Comparison of ENCODE assay signal across 14 cellular contexts in the genomic region with DNA sequence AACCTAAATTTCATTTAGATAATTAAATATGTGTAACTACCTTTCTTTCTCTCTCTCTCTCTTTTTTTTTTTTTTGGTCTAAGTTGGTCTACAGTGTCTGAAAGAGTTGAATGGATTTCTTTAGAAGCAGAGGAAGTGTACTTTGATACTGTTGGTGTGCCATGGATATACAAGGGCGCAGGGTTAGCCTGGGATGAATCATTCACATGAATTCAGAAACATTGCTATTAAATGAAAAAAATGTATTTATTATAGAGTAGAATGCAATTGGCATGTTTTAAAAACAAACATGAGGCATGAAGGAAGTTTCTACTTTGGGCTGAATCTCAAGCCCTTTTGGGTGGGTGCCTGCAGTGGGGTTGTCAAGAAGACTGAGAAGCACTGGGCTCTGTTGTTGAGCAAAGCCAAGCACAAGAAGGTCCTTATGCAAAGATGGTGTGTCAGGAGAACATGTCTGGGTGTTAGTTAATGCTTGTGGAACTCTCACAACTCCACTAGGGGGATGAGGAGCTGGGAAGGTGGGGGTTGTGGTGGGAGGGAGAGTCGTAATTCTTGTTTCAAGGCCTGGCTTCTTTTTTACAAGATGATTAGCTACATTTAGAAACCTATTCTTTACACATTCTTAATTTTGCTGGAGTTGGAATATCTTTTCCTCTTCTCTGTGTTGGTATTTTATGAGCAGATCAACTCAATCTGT. TPM values are rescaled to one million over a fixed set of nuclear protein-coding genes. Genes with fewer than 3 reads are reported as not detected.
DNase-seq lines count a peak whose midpoint lies in the region; ATAC-seq and TF ChIP-seq lines count a peak whose summit lies in the region.
"Had no signal": no experiment of that assay in that cellular context is flagged by ENCODE, and none has a peak within 500 bp of the region (broad histone marks: within the 10 kb centered on the region; RNA-seq: fewer than 3 reads in every experiment).

No MANE protein-coding gene starts in this region.

- H3K4me2 ChIP-seq in parathyroid adenoma (ENCODE audit: low read length) = no peak overlapping the region

- POLR2A ChIA-PET in CD4-positive, alpha-beta memory T cell (lab: Charles Lee; ENCODE audit: partially characterized antibody) = no interaction called here

- no peak overlapping the region for H3K27ac ChIP-seq in parathyroid adenoma
- no peak overlapping the region for H3K27ac ChIP-seq in CD4-positive, alpha-beta memory T cell (ENCODE audit: low read depth, low read length)

- no peak overlapping the region for H3K9ac ChIP-seq in parathyroid adenoma

- ATAC-seq in HG03378 (IDR thresholded peaks at IDR 0.05; ENCODE audit: unreplicated experiment) (no peak), GM18909 (IDR thresholded peaks at IDR 0.05; ENCODE audit: poor library complexity, unreplicated experiment) (no peak)
- ATAC-seq: left cardiac atrium; naive thymus-derived CD4-positive, alpha-beta T cell had no signal

- peak; percentile 20 for TF ChIP-seq CTCF in GM12864 (IDR thresholded peaks at IDR 0.05; ENCODE audit: low read depth, low read length, missing control alignments)
- TF ChIP-seq CTCF in epithelial cell of esophagus (IDR thresholded peaks at IDR 0.05; ENCODE audit: insufficient read depth, low read depth, low read length, missing control alignments) = peak; percentile 15
- TF ChIP-seq CTCF in parathyroid adenoma (IDR thresholded peaks at IDR 0.05) = peak; percentile 9

- H3K4me1 Mint-ChIP-seq in CD4-positive, alpha-beta memory T cell = no peaks in the 10 kb centered on the region
- H3K4me1 Mint-ChIP-seq: naive thymus-derived CD4-positive, alpha-beta T cell had no signal

- H2AFZ ChIP-seq in parathyroid adenoma = peak overlapping the region; percentile 40

- no peaks in the 10 kb centered on the region for H3K36me3 Mint-ChIP-seq in CD4-positive, alpha-beta memory T cell
- H3K36me3 Mint-ChIP-seq: naive thymus-derived CD4-positive, alpha-beta T cell had no signal

- no peaks in the 10 kb centered on the region for H3K36me3 ChIP-seq in parathyroid adenoma (ENCODE audit: control insufficient read depth, insufficient read depth, low read length)
- no peaks in the 10 kb centered on the region for H3K36me3 ChIP-seq in CD4-positive, alpha-beta memory T cell (ENCODE audit: insufficient read depth, low read length)

- CTCF ChIA-PET in CD4-positive, alpha-beta memory T cell (lab: Charles Lee; ENCODE audit: partially characterized antibody) = no interaction called here

- H3K27ac Mint-ChIP-seq in CD4-positive, alpha-beta memory T cell = no peak overlapping the region
- H3K27ac Mint-ChIP-seq: naive thymus-derived CD4-positive, alpha-beta T cell had no signal

- peaks cover 0 to 4% of the 10 kb centered on the region in 2 donors for H3K27me3 Mint-ChIP-seq in CD4-positive, alpha-beta memory T cell

- H3K27me3 ChIP-seq in parathyroid adenoma (ENCODE audit: control insufficient read depth, insufficient read depth, low read length) = no peaks in the 10 kb centered on the region
- no peaks in the 10 kb centered on the region for H3K27me3 ChIP-seq in CD4-positive, alpha-beta memory T cell (ENCODE audit: insufficient read depth, low read length)

- peaks cover 13% of the 10 kb centered on the region for H3K4me1 ChIP-seq in parathyroid adenoma
- no peaks in the 10 kb centered on the region for H3K4me1 ChIP-seq in CD4-positive, alpha-beta memory T cell (ENCODE audit: insufficient read depth, low read length)

- H3K9me3 Mint-ChIP-seq in CD4-positive, alpha-beta memory T cell = peaks cover 0 to 1% (median 0%) of the 10 kb centered on the region in 8 donors

- no peaks in the 10 kb centered on the region for H3K9me3 ChIP-seq in parathyroid adenoma (ENCODE audit: control insufficient read depth, low read length)
- H3K9me3 ChIP-seq in CD4-positive, alpha-beta memory T cell (ENCODE audit: control insufficient read depth in 1 of 2, low read length in 2 of 2) = no peaks in the 10 kb centered on the region

- intact Hi-C loops in CD4-positive, alpha-beta memory T cell (cut with micrococcal nuclease) = no loop called here

- H3K4me3 ChIP-seq in GM12864 (ENCODE audit: low read depth, low read length) (no peak overlapping the region), epithelial cell of esophagus (ENCODE audit: low read length) (no peak overlapping the region), parathyroid adenoma (ENCODE audit: low read depth, low read length) (no peak overlapping the region)
- no peak overlapping the region for H3K4me3 ChIP-seq in CD4-positive, alpha-beta memory T cell (ENCODE audit: low read length in 2 of 2)

- no peaks in the 10 kb centered on the region for H3K79me2 ChIP-seq in parathyroid adenoma

- H3K4me3 Mint-ChIP-seq in CD4-positive, alpha-beta memory T cell = no peak overlapping the region
- H3K4me3 Mint-ChIP-seq: naive thymus-derived CD4-positive, alpha-beta T cell had no signal

- DNase-seq in GM12864 (ENCODE audit: low read depth) (no peak), M059J (ENCODE audit: low read depth) (peak; percentile 12), epithelial cell of esophagus (ENCODE audit: low read depth) (no peak)
- no peak for DNase-seq in CD4-positive, alpha-beta memory T cell
- DNase-seq: activated CD4-positive, CD25-positive, alpha-beta regulatory T cell treated with anti-CD3 and anti-CD28 coated beads, Interleukin-2, amount 50 U/mL, for 72 hours; activated T-cell treated with anti-CD3 and anti-CD28 coated beads, Interleukin-2, amount 50 U/mL, for 1 hour; amygdala; foreskin melanocyte; left cardiac atrium; naive thymus-derived CD4-positive, alpha-beta T cell; NCI-H187 treated with DMSO at 0.1 percent for 48 hours had no signal

RNA-seq across cellular contexts. Expression of a gene that starts 57.9 kb away (rescaled TPM):
- total RNA-seq in M059J (2014; rRNA removed; shearing (Covaris generic)) = 6.9 and 11.3 TPM in 2 replicates
- total RNA-seq in CD4-positive, alpha-beta memory T cell = not detected
- not detected for polyA plus RNA-seq in CD4-positive, alpha-beta memory T cell
- total RNA-seq: naive thymus-derived CD4-positive, alpha-beta T cell had no signal
- polyA plus RNA-seq: naive thymus-derived CD4-positive, alpha-beta T cell had no signal
